ENCODE assay signal across 8 cellular contexts in the genomic region with DNA sequence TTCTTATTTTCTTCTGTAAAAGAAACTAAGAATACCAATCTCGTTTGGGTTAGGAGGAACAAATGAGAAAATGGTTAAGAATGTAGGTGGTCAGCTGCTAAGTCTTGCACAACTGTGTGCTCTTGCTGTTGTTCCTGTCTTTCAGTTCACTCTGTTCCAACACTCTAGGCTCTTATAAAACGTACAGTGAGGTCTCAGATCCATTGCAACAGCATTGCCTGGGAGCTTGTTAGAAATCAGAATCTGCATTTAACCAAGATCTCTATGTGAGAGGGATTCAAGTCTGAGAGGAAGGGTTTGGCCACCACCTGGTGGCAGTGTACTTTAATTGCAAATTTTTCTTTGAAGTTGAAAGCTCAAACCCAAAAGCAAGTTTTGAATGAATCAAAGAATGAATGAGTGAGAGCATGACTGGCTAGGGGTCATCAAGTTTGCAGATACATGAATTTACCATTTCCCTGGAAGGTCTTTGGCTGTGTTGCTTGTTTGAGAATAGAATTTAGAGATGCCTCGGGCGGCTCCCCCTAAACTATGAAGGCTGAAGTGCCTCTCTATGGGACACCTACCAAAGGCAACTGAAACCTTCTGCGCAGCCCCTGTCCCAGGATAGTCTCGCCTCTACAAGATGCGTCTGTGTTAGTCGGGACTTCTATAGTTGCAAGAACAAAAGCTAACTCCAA. TPM values are rescaled to one million over a fixed set of nuclear protein-coding genes. Genes with fewer than 3 reads are reported as not detected.
DNase-seq lines count a peak whose midpoint lies in the region; ATAC-seq and TF ChIP-seq lines count a peak whose summit lies in the region.

No MANE protein-coding gene starts in this region.

- TF ChIP-seq POLR2A in right lobe of liver (IDR thresholded peaks at IDR 0.05) (no peak), suprapubic skin (IDR thresholded peaks at IDR 0.05) (no peak)

- DNase-seq in NCI-H1417 (lab: John Stamatoyannopoulos, UW) (peak; percentile 6 to 46 (median 10)), NCI-H1417 treated with DMSO at 0.1 percent for 48 hours (lab: John Stamatoyannopoulos, UW) (no peak), LNCaP clone FGC (ENCODE audit: low read depth) (no peak), dermis blood vessel endothelial cell (peak; percentile 73), right lobe of liver (no peak), suprapubic skin (ENCODE audit: low spot score in 2 of 2) (peak in 1 of 2 donors; percentile 68)
- peak; percentile 33 for DNase-seq in T-helper 2 cell treated with Interferon-gamma antibody and Interleukin-4, amounts not matched to agents 5 μg/mL and 100 μg/mL, for 36 hours (ENCODE audit: low spot score)

- WGBS in right lobe of liver (ENCODE audit: insufficient coverage, low coverage, low lambda C conversion rate, missing lambda C conversion rate), result 29% methylated on average over 8 of the region's 8 CpGs
- 53% methylated on average over 7 of the region's 8 CpGs for WGBS in suprapubic skin

- H3K9me3 ChIP-seq in right lobe of liver, result no peaks in the 10 kb centered on the region
- no peaks in the 10 kb centered on the region for H3K9me3 ChIP-seq in suprapubic skin

- no peak overlapping the region for H3K27ac Mint-ChIP-seq in T-helper 2 cell treated with Interferon-gamma antibody and Interleukin-4, amounts not matched to agents 5 μg/mL and 100 μg/mL, for 36 hours

- intact Hi-C loops in right lobe of liver (cut with DNase I), result loop anchor here in 1 of 2 donors (10.0 kb wide), 1 partner anchor 137 kb away; no protein-coding TSS in a partner anchor

- ATAC-seq in right lobe of liver (peak; percentile 73 to 92 (median 80)), HG03280 (IDR thresholded peaks at IDR 0.05; ENCODE audit: unreplicated experiment) (no peak)

- peaks cover 28% of the 10 kb centered on the region for H3K27me3 Mint-ChIP-seq in T-helper 2 cell treated with Interferon-gamma antibody and Interleukin-4, amounts not matched to agents 5 μg/mL and 100 μg/mL, for 36 hours (ENCODE audit: low read depth)

- peak; percentile 68 for TF ChIP-seq CTCF in LNCaP clone FGC (IDR thresholded peaks at IDR 0.05; ENCODE audit: control insufficient read depth, extremely low read depth, insufficient read depth)
- peak; percentile 54 to 78 (median 68) for TF ChIP-seq CTCF in right lobe of liver (IDR thresholded peaks at IDR 0.05)
- peak; percentile 47 to 61 for TF ChIP-seq CTCF in suprapubic skin (IDR thresholded peaks at IDR 0.05)

- no peaks in the 10 kb centered on the region for H3K36me3 ChIP-seq in right lobe of liver
- no peaks in the 10 kb centered on the region for H3K36me3 ChIP-seq in suprapubic skin

- no peak for TF ChIP-seq EP300 in suprapubic skin (IDR thresholded peaks at IDR 0.05)

- no peaks in the 10 kb centered on the region for H3K9me3 Mint-ChIP-seq in T-helper 2 cell treated with Interferon-gamma antibody and Interleukin-4, amounts not matched to agents 5 μg/mL and 100 μg/mL, for 36 hours

- no peak overlapping the region for H3K4me3 ChIP-seq in LNCaP clone FGC (ENCODE audit: low read depth, low read length)
- H3K4me3 ChIP-seq in right lobe of liver, result no peak overlapping the region
- H3K4me3 ChIP-seq in suprapubic skin, result no peak overlapping the region

- no peaks in the 10 kb centered on the region for H3K4me1 Mint-ChIP-seq in T-helper 2 cell treated with Interferon-gamma antibody and Interleukin-4, amounts not matched to agents 5 μg/mL and 100 μg/mL, for 36 hours (ENCODE audit: low read depth)

- peaks cover 0 to 6% (median 0%) of the 10 kb centered on the region in 4 donors for H3K4me1 ChIP-seq in right lobe of liver
- H3K4me1 ChIP-seq in suprapubic skin, result peaks cover 37% of the 10 kb centered on the region

- H3K27me3 ChIP-seq in right lobe of liver (no peaks in the 10 kb centered on the region), suprapubic skin (peaks cover 30% of the 10 kb centered on the region)

- no peaks in the 10 kb centered on the region for H3K36me3 Mint-ChIP-seq in T-helper 2 cell treated with Interferon-gamma antibody and Interleukin-4, amounts not matched to agents 5 μg/mL and 100 μg/mL, for 36 hours (ENCODE audit: low read depth)

- H3K27ac ChIP-seq in right lobe of liver (no peak overlapping the region), suprapubic skin (peak overlapping the region; percentile 61)

- no peak overlapping the region for H3K4me3 Mint-ChIP-seq in T-helper 2 cell treated with Interferon-gamma antibody and Interleukin-4, amounts not matched to agents 5 μg/mL and 100 μg/mL, for 36 hours

RNA-seq across cellular contexts. Expression of a gene that starts 2.5 kb away (rescaled TPM):
- total RNA-seq in dermis blood vessel endothelial cell (not detected in 2 replicates), right lobe of liver (1 to 10 TPM in 2 of 6 experiments, under 1 TPM in 4; 0.22 to 2.2 (median 0.72) TPM), suprapubic skin (100 to 1,000 TPM in 1 of 4 donors, 10 to 100 TPM in 3; 44.8 to 156 (median 78.1) TPM)

RNA-seq across cellular contexts. Expression of a gene that starts 39.0 kb away (rescaled TPM):
- total RNA-seq in dermis blood vessel endothelial cell (not detected in 2 replicates), right lobe of liver (under 1 TPM in 1 of 6 experiments, not detected in 5; 0.33 TPM), suprapubic skin (not detected)

RNA-seq across cellular contexts. Expression of a gene that starts 46.1 kb away (rescaled TPM):
- not detected in 2 replicates for total RNA-seq in dermis blood vessel endothelial cell
- not detected for total RNA-seq in right lobe of liver
- total RNA-seq in suprapubic skin, result 100 to 1,000 TPM in 3 of 4 donors, 10 to 100 TPM in 1; 91.4 to 150 (median 119) TPM

Comparison
In these comparisons a context has a peak if more than half of its experiments do, and no peak if none do; other contexts are left out.
1. DNase-seq: peak in NCI-H1417 (3 of 3), T-helper 2 cell treated with Interferon-gamma antibody and Interleukin-4, amounts not matched to agents 5 μg/mL and 100 μg/mL, for 36 hours (single experiment) and dermis blood vessel endothelial cell (single experiment); none in NCI-H1417 treated with DMSO at 0.1 percent for 48 hours (single experiment), LNCaP clone FGC (single experiment) and right lobe of liver (0 of 3).
2. RNA of a gene that starts 2.5 kb away (total RNA-seq): 44.8 to 156 TPM in suprapubic skin; 0.22 to 2.2 TPM in right lobe of liver and not detected in dermis blood vessel endothelial cell; every median in the first group is over 10 times any median in the second.
3. RNA of a gene that starts 46.1 kb away (total RNA-seq): 91.4 to 150 TPM in suprapubic skin; not detected in dermis blood vessel endothelial cell and not detected in right lobe of liver; every median in the first group is over 10 times any median in the second.
4. Peak in every context shown above with its lines, with median percentiles within 50 percentile points of each other: CTCF ChIP-seq.